8 cellular contexts compared by ENCODE assay signal in genomic region chr5:141508440-141508807, GRCh38. TPM values are rescaled to one million over a fixed set of nuclear protein-coding genes. Genes with fewer than 3 reads are reported as not detected.
DNase-seq lines count a peak whose midpoint lies in the region; ATAC-seq, FAIRE-seq and TF ChIP-seq lines count a peak whose summit lies in the region.

No MANE protein-coding gene starts in this region.

- peaks cover 7% of the 10 kb centered on the region for H3K36me3 ChIP-seq in iPS-15b (ENCODE audit: control insufficient read depth, insufficient read depth, low read length)

- no peak for ATAC-seq in activated B cell treated with CpG ODN at 0.5 μM for 24 hours (ENCODE audit: low read depth)
- no peak for ATAC-seq in stimulated activated effector memory CD8-positive, alpha-beta T cell treated with anti-CD3 and anti-CD28 coated beads, Interleukin-12 subunit alpha, Interleukin-12 subunit beta, amount 100 ng/mL, for 72 hours

- no peak for TF ChIP-seq POLR2A in H54 (IDR thresholded peaks at IDR 0.05; ENCODE audit: low read depth, low read length)

- POLR2A ChIA-PET in activated B cell treated with CpG ODN at 0.5 μM for 24 hours (lab: Charles Lee), result interaction anchor here (0.9 to 1.4 kb wide), 4 partner anchors 15 to 23 kb away, joined by 3 read pairs; no protein-coding TSS in a partner anchor

- H3K27me3 ChIP-seq in iPS-15b (ENCODE audit: control insufficient read depth, insufficient read depth, low read length), result no peaks in the 10 kb centered on the region

- H3K36me3 Mint-ChIP-seq in activated B cell treated with CpG ODN at 0.5 μM for 24 hours (ENCODE audit: low read depth), result peaks cover 2% of the 10 kb centered on the region
- peaks cover 7% of the 10 kb centered on the region for H3K36me3 Mint-ChIP-seq in stimulated activated effector memory CD8-positive, alpha-beta T cell treated with anti-CD3 and anti-CD28 coated beads, Interleukin-12 subunit alpha, Interleukin-12 subunit beta, amount 100 ng/mL, for 72 hours

- no peak overlapping the region for H3K27ac Mint-ChIP-seq in activated B cell treated with CpG ODN at 0.5 μM for 24 hours
- peak overlapping the region; percentile 20 for H3K27ac Mint-ChIP-seq in stimulated activated effector memory CD8-positive, alpha-beta T cell treated with anti-CD3 and anti-CD28 coated beads, Interleukin-12 subunit alpha, Interleukin-12 subunit beta, amount 100 ng/mL, for 72 hours

- FAIRE-seq in H54 (lab: Jason Lieb, UNC) (no peak), urothelium cell line (lab: Jason Lieb, UNC) (no peak)

- H3K4me1 ChIP-seq in iPS-15b (ENCODE audit: control insufficient read depth, insufficient read depth, low read length), result peaks cover 15% of the 10 kb centered on the region

- no peak overlapping the region for H3K9ac ChIP-seq in iPS-15b (ENCODE audit: low read depth, low read length)

- TF ChIP-seq CTCF in activated B cell treated with CpG ODN at 0.5 μM for 24 hours (IDR thresholded peaks at IDR 0.05), result no peak

- no peaks in the 10 kb centered on the region for H3K9me3 Mint-ChIP-seq in activated B cell treated with CpG ODN at 0.5 μM for 24 hours
- no peaks in the 10 kb centered on the region for H3K9me3 Mint-ChIP-seq in stimulated activated effector memory CD8-positive, alpha-beta T cell treated with anti-CD3 and anti-CD28 coated beads, Interleukin-12 subunit alpha, Interleukin-12 subunit beta, amount 100 ng/mL, for 72 hours

- CTCF ChIA-PET in activated B cell treated with CpG ODN at 0.5 μM for 24 hours (lab: Charles Lee), result interaction anchor here (1.0 kb wide), 1 partner anchor 78 kb away, joined by 4 read pairs; the partner anchor contains the start of gene PCDHGA12

- H3K4me1 Mint-ChIP-seq in activated B cell treated with CpG ODN at 0.5 μM for 24 hours, result peaks cover 73% of the 10 kb centered on the region
- H3K4me1 Mint-ChIP-seq in stimulated activated effector memory CD8-positive, alpha-beta T cell treated with anti-CD3 and anti-CD28 coated beads, Interleukin-12 subunit alpha, Interleukin-12 subunit beta, amount 100 ng/mL, for 72 hours, result peaks cover 30% of the 10 kb centered on the region

- intact Hi-C loops in activated B cell treated with CpG ODN at 0.5 μM for 24 hours (cut with micrococcal nuclease), result no loop called here

- no peaks in the 10 kb centered on the region for H3K9me3 ChIP-seq in iPS-15b (ENCODE audit: control insufficient read depth, insufficient read depth, low read length)

- H3K4me3 Mint-ChIP-seq in activated B cell treated with CpG ODN at 0.5 μM for 24 hours, result peak overlapping the region; percentile 15
- no peak overlapping the region for H3K4me3 Mint-ChIP-seq in stimulated activated effector memory CD8-positive, alpha-beta T cell treated with anti-CD3 and anti-CD28 coated beads, Interleukin-12 subunit alpha, Interleukin-12 subunit beta, amount 100 ng/mL, for 72 hours

- no peaks in the 10 kb centered on the region for H3K27me3 Mint-ChIP-seq in activated B cell treated with CpG ODN at 0.5 μM for 24 hours

- H3K4me3 ChIP-seq in iPS-15b (ENCODE audit: low read depth, low read length), result peak overlapping the region; percentile 32

- DNase-seq in H54 (ENCODE audit: insufficient read length, low spot score) (peak; percentile 35), activated B cell treated with CpG ODN at 0.5 μM for 24 hours (no peak), urothelium cell line (ENCODE audit: low spot score) (no peak), GM19238 (ENCODE audit: insufficient read length, low spot score) (no peak)
- DNase-seq in stimulated activated effector memory CD8-positive, alpha-beta T cell treated with anti-CD3 and anti-CD28 coated beads, Interleukin-12 subunit alpha, Interleukin-12 subunit beta, amount 100 ng/mL, for 72 hours (ENCODE audit: low spot score in 2 of 2), result no peak
- DNase-seq in central memory CD4-positive, alpha-beta T cell, result no peak
- no peak for DNase-seq in activated naive CD4-positive, alpha-beta T cell treated with anti-CD3 and anti-CD28 coated beads, Interleukin-2, amount 50 U/mL, for 16 hours

RNA-seq across cellular contexts. Expression of gene PCDHGC5, which starts 19.5 kb away (rescaled TPM):
- total RNA-seq in activated B cell treated with CpG ODN at 0.5 μM for 24 hours, result 0.24 and 0.38 TPM in 2 replicates

RNA-seq across cellular contexts. Expression of gene PCDHGC4, which starts 23.6 kb away (rescaled TPM):
- 0.69 TPM in 2 replicates for total RNA-seq in activated B cell treated with CpG ODN at 0.5 μM for 24 hours

RNA-seq across cellular contexts. Expression of gene PCDHGC3, which starts 32.7 kb away (rescaled TPM):
- total RNA-seq in activated B cell treated with CpG ODN at 0.5 μM for 24 hours, result 2.6 and 3.3 TPM in 2 replicates
